Comparison of ENCODE assay signal across 18 cellular contexts in genomic region chr5:27474054-27474323, GRCh38.
DNase-seq lines count a peak whose midpoint lies in the region; TF ChIP-seq lines count a peak whose summit lies in the region.
"Had no signal": no experiment of that assay in that cellular context is flagged by ENCODE, and none has a peak within 500 bp of the region (broad histone marks: within the 10 kb centered on the region; RNA-seq: fewer than 3 reads in every experiment).

No MANE protein-coding gene starts in this region.

- peak overlapping the region; percentile 52 for H3K4me3 ChIP-seq in SJCRH30

- no peaks in the 10 kb centered on the region for H3K9me3 ChIP-seq in SJCRH30 (replicated peaks)

- H3K27ac Mint-ChIP-seq in T-helper 1 cell treated with Interleukin-12 subunit alpha and Interleukin-12 subunit beta and Interleukin-4 antibody, amounts not matched to agents 30 μg/mL and 1 μg/mL, for 36 hours: no peak overlapping the region
- H3K27ac Mint-ChIP-seq in glutamatergic neuron (ENCODE audit: unreplicated experiment) (peak overlapping the region; percentile 99), progenitor cell of endocrine pancreas (no peak overlapping the region)
- H3K27ac Mint-ChIP-seq: activated CD4-positive, alpha-beta T cell treated with anti-CD3 and anti-CD28 coated beads, Interleukin-2, amount 10 ng/mL, durations not matched to agents 24 days and 14 days; stimulated activated effector memory CD8-positive, alpha-beta T cell treated with anti-CD3 and anti-CD28 coated beads, Interleukin-12 subunit alpha, Interleukin-12 subunit beta, amount 100 ng/mL, for 72 hours; T-helper 17 cell had no signal

- peaks cover 17% of the 10 kb centered on the region for H3K9me3 Mint-ChIP-seq in T-helper 1 cell treated with Interleukin-12 subunit alpha and Interleukin-12 subunit beta and Interleukin-4 antibody, amounts not matched to agents 30 μg/mL and 1 μg/mL, for 36 hours
- H3K9me3 Mint-ChIP-seq in glutamatergic neuron (ENCODE audit: unreplicated experiment): peaks cover 15% of the 10 kb centered on the region
- peaks cover 18% of the 10 kb centered on the region for H3K9me3 Mint-ChIP-seq in progenitor cell of endocrine pancreas (ENCODE audit: low read depth)

- no peaks in the 10 kb centered on the region for H3K27me3 ChIP-seq in SJCRH30
- H3K27me3 ChIP-seq: heart right ventricle had no signal

- no peak overlapping the region for H3K27ac ChIP-seq in SJCRH30
- H3K27ac ChIP-seq: heart right ventricle had no signal

- H3K36me3 Mint-ChIP-seq in T-helper 1 cell treated with Interleukin-12 subunit alpha and Interleukin-12 subunit beta and Interleukin-4 antibody, amounts not matched to agents 30 μg/mL and 1 μg/mL, for 36 hours (ENCODE audit: low read depth): peaks cover 2% of the 10 kb centered on the region
- H3K36me3 Mint-ChIP-seq in glutamatergic neuron (ENCODE audit: unreplicated experiment) (peaks cover 34% of the 10 kb centered on the region), progenitor cell of endocrine pancreas (ENCODE audit: insufficient read depth) (peaks cover 37% of the 10 kb centered on the region)
- H3K36me3 Mint-ChIP-seq: stimulated activated effector memory CD8-positive, alpha-beta T cell treated with anti-CD3 and anti-CD28 coated beads, Interleukin-12 subunit alpha, Interleukin-12 subunit beta, amount 100 ng/mL, for 72 hours had no signal

- no peaks in the 10 kb centered on the region for H3K4me1 ChIP-seq in SJCRH30
- H3K4me1 ChIP-seq: heart right ventricle had no signal

- no peaks in the 10 kb centered on the region for H3K27me3 Mint-ChIP-seq in T-helper 1 cell treated with Interleukin-12 subunit alpha and Interleukin-12 subunit beta and Interleukin-4 antibody, amounts not matched to agents 30 μg/mL and 1 μg/mL, for 36 hours (ENCODE audit: low read depth)
- H3K27me3 Mint-ChIP-seq in glutamatergic neuron (ENCODE audit: unreplicated experiment) (peaks cover 14% of the 10 kb centered on the region), progenitor cell of endocrine pancreas (no peaks in the 10 kb centered on the region)
- H3K27me3 Mint-ChIP-seq: activated CD4-positive, alpha-beta T cell treated with anti-CD3 and anti-CD28 coated beads, Interleukin-2, amount 10 ng/mL, durations not matched to agents 24 days and 14 days; T-helper 17 cell had no signal

- H3K4me1 Mint-ChIP-seq in T-helper 1 cell treated with Interleukin-12 subunit alpha and Interleukin-12 subunit beta and Interleukin-4 antibody, amounts not matched to agents 30 μg/mL and 1 μg/mL, for 36 hours (ENCODE audit: low read depth): no peaks in the 10 kb centered on the region
- H3K4me1 Mint-ChIP-seq in glutamatergic neuron (ENCODE audit: low read depth, unreplicated experiment): peaks cover 12% of the 10 kb centered on the region
- H3K4me1 Mint-ChIP-seq in progenitor cell of endocrine pancreas (ENCODE audit: low read depth): peaks cover 3% of the 10 kb centered on the region
- H3K4me1 Mint-ChIP-seq: activated CD4-positive, alpha-beta T cell treated with anti-CD3 and anti-CD28 coated beads, Interleukin-2, amount 10 ng/mL, durations not matched to agents 24 days and 14 days; stimulated activated effector memory CD8-positive, alpha-beta T cell treated with anti-CD3 and anti-CD28 coated beads, Interleukin-12 subunit alpha, Interleukin-12 subunit beta, amount 100 ng/mL, for 72 hours; T-helper 17 cell had no signal

- TF ChIP-seq CTCF in glutamatergic neuron (IDR thresholded peaks at IDR 0.05; ENCODE audit: partially characterized antibody, unreplicated experiment) (no peak), progenitor cell of endocrine pancreas (IDR thresholded peaks at IDR 0.05; ENCODE audit: unreplicated experiment) (no peak)

- peak overlapping the region; percentile 42 for H3K4me3 Mint-ChIP-seq in T-helper 1 cell treated with Interleukin-12 subunit alpha and Interleukin-12 subunit beta and Interleukin-4 antibody, amounts not matched to agents 30 μg/mL and 1 μg/mL, for 36 hours
- H3K4me3 Mint-ChIP-seq in glutamatergic neuron (ENCODE audit: unreplicated experiment): peak overlapping the region; percentile 97
- H3K4me3 Mint-ChIP-seq in progenitor cell of endocrine pancreas (ENCODE audit: low read depth): peak overlapping the region; percentile 94
- H3K4me3 Mint-ChIP-seq: activated T-cell treated with anti-CD3 and anti-CD28 coated beads, Interleukin-2, amount 50 U/mL, for 4 hours; stimulated activated effector memory CD8-positive, alpha-beta T cell treated with anti-CD3 and anti-CD28 coated beads, Interleukin-12 subunit alpha, Interleukin-12 subunit beta, amount 100 ng/mL, for 72 hours; T-helper 17 cell had no signal

- no peak for DNase-seq in T-helper 1 cell
- DNase-seq in SJCRH30: peak in 1 of 2 experiments; percentile 1
- DNase-seq in glutamatergic neuron: no peak
- no peak for DNase-seq in progenitor cell of endocrine pancreas (ENCODE audit: low spot score, unreplicated experiment)
- DNase-seq in activated CD4-positive, alpha-beta T cell treated with anti-CD3 and anti-CD28 coated beads, Interleukin-2, amount 50 U/mL, for 48 hours: no peak
- no peak for DNase-seq in ecto neural progenitor cell (ENCODE audit: low spot score)
- DNase-seq in SHP77 treated with DMSO at 0.1 percent for 48 hours (lab: John Stamatoyannopoulos, UW): no peak
- DNase-seq: activated CD4-positive, alpha-beta T cell treated with anti-CD3 and anti-CD28 coated beads, Interleukin-2, amount 10 ng/mL, durations not matched to agents 24 days and 14 days; activated T-cell treated with anti-CD3 and anti-CD28 coated beads, Interleukin-2, amount 50 U/mL, for 4 hours; erythroblast; heart right ventricle; left ventricle myocardium superior; NCI-H1417; NCI-H345; stimulated activated CD4-positive, alpha-beta T cell treated with anti-CD3 and anti-CD28 coated beads, Interleukin-4, amount 100 ng/mL, for 1 hour; T-helper 17 cell had no signal

- no peaks in the 10 kb centered on the region for H3K36me3 ChIP-seq in SJCRH30
- H3K36me3 ChIP-seq: heart right ventricle had no signal

Comparison
In these comparisons a context has a peak if more than half of its experiments do, and no peak if none do; other contexts are left out.
1. H3K4me3 Mint-ChIP-seq: peak in every context shown above with its lines; median percentile 97 in glutamatergic neuron; 94 in progenitor cell of endocrine pancreas; 42 in T-helper 1 cell treated with Interleukin-12 subunit alpha and Interleukin-12 subunit beta and Interleukin-4 antibody, amounts not matched to agents 30 μg/mL and 1 μg/mL, for 36 hours.